ENCODE assay signal across 10 cellular contexts in the genomic region with DNA sequence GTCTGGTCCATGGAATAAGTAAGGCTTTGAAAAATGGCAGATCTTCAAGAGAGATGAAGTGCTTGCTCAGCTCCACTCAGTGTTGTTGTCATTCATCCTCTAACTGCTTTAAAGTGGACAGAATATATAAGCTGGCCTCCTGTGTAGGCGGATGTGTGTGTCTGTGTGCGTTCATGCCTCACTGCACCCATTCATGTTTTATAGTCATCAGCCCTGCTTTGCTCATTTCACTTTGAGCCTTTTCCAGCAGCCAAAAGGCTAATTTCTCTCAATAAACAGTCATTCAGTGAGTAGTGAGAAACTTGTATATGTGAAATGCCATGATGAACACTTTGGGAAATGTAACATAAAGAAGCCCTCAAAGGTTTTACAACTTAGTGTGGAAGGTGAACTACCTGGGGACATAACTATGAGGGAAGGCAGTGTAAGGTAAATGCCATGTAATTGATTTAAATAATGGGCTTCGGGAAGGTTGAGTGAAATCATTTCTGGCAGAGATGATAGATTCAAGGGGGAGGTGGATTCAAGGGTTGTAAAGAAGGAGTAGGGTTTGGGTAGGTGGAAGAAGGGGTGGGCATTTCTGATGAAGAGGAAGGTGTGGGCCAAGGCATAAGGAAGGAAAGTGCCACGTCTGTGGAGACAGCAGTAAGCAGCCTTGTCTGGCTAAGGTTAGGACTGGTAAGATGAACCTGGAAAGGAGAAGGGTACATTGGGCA. TPM values are rescaled to one million over a fixed set of nuclear protein-coding genes. Genes with fewer than 3 reads are reported as not detected.
DNase-seq lines count a peak whose midpoint lies in the region; ATAC-seq and TF ChIP-seq lines count a peak whose summit lies in the region.
"Had no signal": no experiment of that assay in that cellular context is flagged by ENCODE, and none has a peak within 500 bp of the region (broad histone marks: within the 10 kb centered on the region; RNA-seq: fewer than 3 reads in every experiment).

No MANE protein-coding gene starts in this region.

- H3K9ac ChIP-seq in endodermal cell (ENCODE audit: extremely low read depth, low read length, poor library complexity, severe bottlenecking) (no peak overlapping the region), MM.1S (ENCODE audit: low read length) (no peak overlapping the region)

- no peaks in the 10 kb centered on the region for H3K9me2 ChIP-seq in MM.1S (replicated peaks; ENCODE audit: insufficient read depth, low read length)

- 76 to 88% methylated on average over 3 to 4 of the region's 4 CpGs for WGBS in endodermal cell (ENCODE audit: insufficient coverage in 1 of 2, insufficient read length in 1 of 2), 2 experiments

- no peaks in the 10 kb centered on the region for H3K9me3 Mint-ChIP-seq in endodermal cell
- no peaks in the 10 kb centered on the region for H3K9me3 Mint-ChIP-seq in activated T-cell treated with anti-CD3 and anti-CD28 coated beads, Interleukin-2, amount 50 U/mL, for 24 hours
- H3K9me3 Mint-ChIP-seq: central memory CD8-positive, alpha-beta T cell had no signal

- ATAC-seq in GM18508 (IDR thresholded peaks at IDR 0.05; ENCODE audit: insufficient read depth, unreplicated experiment) (peak; percentile 98), HG02610 (IDR thresholded peaks at IDR 0.05; ENCODE audit: unreplicated experiment) (peak; percentile 95)

- DNase-seq in NCI-H1105 treated with DMSO at 0.1 percent for 48 hours (lab: John Stamatoyannopoulos, UW) (peak; percentile 92), endodermal cell (no peak), T1000 (lab: John Stamatoyannopoulos, UW) (no peak), NCI-H2171 (lab: John Stamatoyannopoulos, UW) (no peak), MM.1S (no peak)
- no peak for DNase-seq in activated T-cell treated with anti-CD3 and anti-CD28 coated beads, Interleukin-2, amount 50 U/mL, for 24 hours
- DNase-seq: SJCRH30 had no signal

- no peak overlapping the region for H3K4me3 Mint-ChIP-seq in endodermal cell
- H3K4me3 Mint-ChIP-seq in activated T-cell treated with anti-CD3 and anti-CD28 coated beads, Interleukin-2, amount 50 U/mL, for 24 hours = no peak overlapping the region
- H3K4me3 Mint-ChIP-seq: central memory CD8-positive, alpha-beta T cell had no signal

- H3K4me1 ChIP-seq in endodermal cell (ENCODE audit: control insufficient read depth, insufficient read depth, low read length) (no peaks in the 10 kb centered on the region), MM.1S (ENCODE audit: low read length) (no peaks in the 10 kb centered on the region)
- H3K4me1 ChIP-seq: SJCRH30 had no signal

- peak overlapping the region; percentile 34 for H3K27ac ChIP-seq in endodermal cell (ENCODE audit: low read depth, low read length)
- H3K27ac ChIP-seq in MM.1S (ENCODE audit: low read length) = no peak overlapping the region
- H3K27ac ChIP-seq: SJCRH30 had no signal

- H3K27ac Mint-ChIP-seq in endodermal cell = no peak overlapping the region
- H3K27ac Mint-ChIP-seq in activated T-cell treated with anti-CD3 and anti-CD28 coated beads, Interleukin-2, amount 50 U/mL, for 24 hours = no peak overlapping the region

- no peaks in the 10 kb centered on the region for H3K36me3 Mint-ChIP-seq in endodermal cell (ENCODE audit: low read depth)
- no peaks in the 10 kb centered on the region for H3K36me3 Mint-ChIP-seq in activated T-cell treated with anti-CD3 and anti-CD28 coated beads, Interleukin-2, amount 50 U/mL, for 24 hours (ENCODE audit: low read depth)

- H3K27me3 ChIP-seq in endodermal cell (ENCODE audit: control insufficient read depth, insufficient read depth, low read length, poor library complexity, severe bottlenecking) (no peaks in the 10 kb centered on the region), MM.1S (replicated peaks; ENCODE audit: insufficient read depth, low read length) (no peaks in the 10 kb centered on the region)
- H3K27me3 ChIP-seq: SJCRH30 had no signal

- no peaks in the 10 kb centered on the region for H4K20me1 ChIP-seq in MM.1S (ENCODE audit: insufficient read depth, low read length)

- H3K9me3 ChIP-seq in endodermal cell (ENCODE audit: control insufficient read depth, low read length) (no peaks in the 10 kb centered on the region), MM.1S (replicated peaks; ENCODE audit: insufficient read depth, low read length) (no peaks in the 10 kb centered on the region)
- H3K9me3 ChIP-seq: SJCRH30 had no signal

- H2AFZ ChIP-seq in MM.1S (ENCODE audit: low read length) = no peak overlapping the region

- no peak overlapping the region for H3K4me3 ChIP-seq in endodermal cell (ENCODE audit: low read length)
- H3K4me3 ChIP-seq in MM.1S (ENCODE audit: low read length) = no peak overlapping the region
- H3K4me3 ChIP-seq: SJCRH30 had no signal

- H3K27me3 Mint-ChIP-seq in endodermal cell (ENCODE audit: insufficient read depth) = no peaks in the 10 kb centered on the region
- H3K27me3 Mint-ChIP-seq in activated T-cell treated with anti-CD3 and anti-CD28 coated beads, Interleukin-2, amount 50 U/mL, for 24 hours = no peaks in the 10 kb centered on the region

- TF ChIP-seq CTCF in endodermal cell (conservative IDR thresholded peaks at IDR 0.05) (no peak), MM.1S (IDR thresholded peaks at IDR 0.05; ENCODE audit: low read length) (no peak)

- no peak overlapping the region for H3K4me2 ChIP-seq in MM.1S (ENCODE audit: low read depth, low read length)

- H3K4me1 Mint-ChIP-seq in endodermal cell = no peaks in the 10 kb centered on the region
- H3K4me1 Mint-ChIP-seq in activated T-cell treated with anti-CD3 and anti-CD28 coated beads, Interleukin-2, amount 50 U/mL, for 24 hours (ENCODE audit: low read depth) = no peaks in the 10 kb centered on the region
- H3K4me1 Mint-ChIP-seq: central memory CD8-positive, alpha-beta T cell had no signal

- H3F3A ChIP-seq in MM.1S (ENCODE audit: insufficient read depth, low read length) = no peaks in the 10 kb centered on the region

- no peaks in the 10 kb centered on the region for H3K79me2 ChIP-seq in MM.1S (ENCODE audit: low read length)

- no peaks in the 10 kb centered on the region for H3K36me3 ChIP-seq in endodermal cell (ENCODE audit: control insufficient read depth, insufficient read depth, low read length)
- no peaks in the 10 kb centered on the region for H3K36me3 ChIP-seq in MM.1S (replicated peaks; ENCODE audit: insufficient read depth, low read length)
- H3K36me3 ChIP-seq: SJCRH30 had no signal

RNA-seq across cellular contexts. Expression of gene TTC23L, which starts 15.7 kb away (rescaled TPM):
- 1 to 10 TPM in 1 of 2 donors, under 1 TPM in 1; 0.95 to 3.0 TPM for total RNA-seq in endodermal cell
- 2.6 TPM for polyA plus RNA-seq in endodermal cell (2013, experiment 1 of 2)
- polyA plus RNA-seq in endodermal cell (2013, experiment 2 of 2) = 1.9 TPM
- total RNA-seq: SJCRH30 had no signal
